1 cellular context compared by ENCODE assay signal in genomic region chr3:194269610-194270145, GRCh38.
A peak's percentile ranks its signal among the peaks of the same experiment; 100 is the strongest.
TF ChIP-seq lines count a peak whose summit lies in the region.

No MANE protein-coding gene starts in this region.

TF ChIP-seq in K562, 482 proteins besides CTCF, POLR2A, EP300 and RAD21 (continued from another document):
- no peak for TF ChIP-seq HNRNPK (IDR thresholded peaks at IDR 0.05; ENCODE audit: low read depth, low read length, poor library complexity, severe bottlenecking)
- no peak for TF ChIP-seq ELK3 (CRISPR knock-in tag; IDR thresholded peaks at IDR 0.05)
- no peak for TF ChIP-seq THRAP3 (IDR thresholded peaks at IDR 0.05; ENCODE audit: borderline replicate concordance)
- no peak for TF ChIP-seq CUX1 (CRISPR knock-in tag; IDR thresholded peaks at IDR 0.05)
- TF ChIP-seq HDAC8 (tag; IDR thresholded peaks at IDR 0.05) = no peak
- no peak for TF ChIP-seq ZNF707 (CRISPR knock-in tag; conservative IDR thresholded peaks at IDR 0.05)
- TF ChIP-seq SMARCB1 (IDR thresholded peaks at IDR 0.05; ENCODE audit: insufficient read length, low read depth) = no peak
- no peak for TF ChIP-seq HOMEZ (CRISPR knock-in tag; IDR thresholded peaks at IDR 0.05)
- TF ChIP-seq MAZ (CRISPR knock-in tag; conservative IDR thresholded peaks at IDR 0.05 in 1 of 2, IDR thresholded peaks at IDR 0.05 in 1 of 2) = peak in 1 of 2 experiments; percentile 51; a peak in 1 of 4 replicates
- TF ChIP-seq L3MBTL2 (IDR thresholded peaks at IDR 0.05) = 0 out of 2 replicates have a peak, but pooled peaks have one; percentile 25
- no peak for TF ChIP-seq ZNF316 (IDR thresholded peaks at IDR 0.05)
- no peak for TF ChIP-seq CCAR2 (IDR thresholded peaks at IDR 0.05; ENCODE audit: low read depth, low read length)
- TF ChIP-seq SIN3A (IDR thresholded peaks at IDR 0.05; ENCODE audit: borderline replicate concordance in 2 of 2, control insufficient read depth in 1 of 2, low read depth in 2 of 2, low read length in 2 of 2) = no peak
- 0 out of 2 replicates have a peak, but pooled peaks have one; percentile 6 for TF ChIP-seq LCOR (CRISPR knock-in tag; IDR thresholded peaks at IDR 0.05)
- no peak for TF ChIP-seq BMI1 (IDR thresholded peaks at IDR 0.05; ENCODE audit: low read length)
- peak; percentile 75 for TF ChIP-seq ZBTB33 (CRISPR knock-in tag; IDR thresholded peaks at IDR 0.05)
- no peak for TF ChIP-seq TGIF2 (CRISPR knock-in tag; IDR thresholded peaks at IDR 0.05)
- no peak for TF ChIP-seq TCF3 (CRISPR knock-in tag; IDR thresholded peaks at IDR 0.05)
- TF ChIP-seq ZBTB9 (CRISPR knock-in tag; IDR thresholded peaks at IDR 0.05) = no peak
- no peak for TF ChIP-seq ZNF512 (tag; IDR thresholded peaks at IDR 0.05)
- TF ChIP-seq POLR2AphosphoS5 (IDR thresholded peaks at IDR 0.05; ENCODE audit: control insufficient read depth, insufficient read depth, low read depth, low read length) = no peak
- no peak for TF ChIP-seq STAT5A (IDR thresholded peaks at IDR 0.05; ENCODE audit: borderline replicate concordance, low read length)
- no peak for TF ChIP-seq ESRRB (CRISPR knock-in tag; IDR thresholded peaks at IDR 0.05; ENCODE audit: borderline replicate concordance)
- TF ChIP-seq MYC (IDR thresholded peaks at IDR 0.05; ENCODE audit: low read depth, low read length) = peak; percentile 34; the same call in 1 of the 2 replicates
- no peak for TF ChIP-seq MYC (CRISPR knock-in tag; IDR thresholded peaks at IDR 0.05; ENCODE audit: borderline replicate concordance, low read depth)
- TF ChIP-seq ZBTB12 (CRISPR knock-in tag; IDR thresholded peaks at IDR 0.05) = no peak
- no peak for TF ChIP-seq CGGBP1 (CRISPR knock-in tag; IDR thresholded peaks at IDR 0.05)
- no peak for TF ChIP-seq FOXJ2 (tag; IDR thresholded peaks at IDR 0.05)
- TF ChIP-seq JUNB (CRISPR knock-in tag; conservative IDR thresholded peaks at IDR 0.05) = no peak
- TF ChIP-seq ID3 (CRISPR knock-in tag; IDR thresholded peaks at IDR 0.05) = no peak
- TF ChIP-seq ID3 (tag; IDR thresholded peaks at IDR 0.05) = no peak
- peak; percentile 34; the same call in 1 of the 2 replicates for TF ChIP-seq SMAD4 (CRISPR knock-in tag; conservative IDR thresholded peaks at IDR 0.05)
- no peak for TF ChIP-seq CEBPG (CRISPR knock-in tag; IDR thresholded peaks at IDR 0.05)
- TF ChIP-seq CEBPG (tag; conservative IDR thresholded peaks at IDR 0.05 in 1 of 2, IDR thresholded peaks at IDR 0.05 in 1 of 2) = no peak
- no peak for TF ChIP-seq EGR1 (conservative IDR thresholded peaks at IDR 0.05)
- no peak for TF ChIP-seq POLR2AphosphoS2 (IDR thresholded peaks at IDR 0.05; ENCODE audit: low read length)
- TF ChIP-seq ZNF263 (CRISPR knock-in tag; IDR thresholded peaks at IDR 0.05; ENCODE audit: borderline replicate concordance) = no peak
- TF ChIP-seq ZNF592 (IDR thresholded peaks at IDR 0.05) = 0 out of 2 replicates have a peak, but pooled peaks have one; percentile 43
- TF ChIP-seq CXXC5 (CRISPR knock-in tag; IDR thresholded peaks at IDR 0.05) = 0 out of 2 replicates have a peak, but pooled peaks have one; percentile 28
